ENCODE assay signal across 8 cellular contexts in genomic region chr14:39207430-39207829, GRCh38. TPM values are rescaled to one million over a fixed set of nuclear protein-coding genes. Genes with fewer than 3 reads are reported as not detected.
DNase-seq lines count a peak whose midpoint lies in the region; ATAC-seq, FAIRE-seq and TF ChIP-seq lines count a peak whose summit lies in the region.
"Not testable (repeated sequence)": the region's sequence is repeated elsewhere in the genome, so short reads cannot be mapped to it uniquely, and the experiment has no call there.

No MANE protein-coding gene starts in this region.

- H3K27me3 Mint-ChIP-seq in CD4-positive, CD25-positive, alpha-beta regulatory T cell; activated CD4-positive, alpha-beta T cell treated with anti-CD3 and anti-CD28 coated beads for 36 hours; activated CD8-positive, alpha-beta T cell treated with anti-CD3 and anti-CD28 coated beads for 36 hours; activated T-cell treated with anti-CD3 and anti-CD28 coated beads, Interleukin-2, amount 50 U/mL, for 72 hours (ENCODE audit: low read depth); activated naive CD8-positive, alpha-beta T cell; stimulated activated naive CD8-positive, alpha-beta T cell treated with anti-CD3 and anti-CD28 coated beads, Interleukin-15, Interleukin-2, amounts not matched to agents 100 ng/mL and 50 ng/mL, for 24 hours: not testable (repeated sequence)

- 5% methylated on average over 2 of the region's 2 CpGs for WGBS in HepG2 (ENCODE audit: low lambda C conversion rate)

- not testable (repeated sequence) for H3F3A ChIP-seq in MM.1S (ENCODE audit: insufficient read depth, low read length)

- not testable (repeated sequence) for FAIRE-seq in HepG2 (lab: Jason Lieb, UNC)

- H3K27me3 ChIP-seq in CD4-positive, CD25-positive, alpha-beta regulatory T cell (ENCODE audit: control insufficient read depth, insufficient read depth, low read length); MM.1S (replicated peaks; ENCODE audit: insufficient read depth, low read length); HepG2 (ENCODE audit: control insufficient read depth in 1 of 2, insufficient read depth in 2 of 2, low read length in 2 of 2): not testable (repeated sequence)

- peak overlapping the region; percentile 47 for H3K27ac ChIP-seq in CD4-positive, CD25-positive, alpha-beta regulatory T cell (ENCODE audit: insufficient read depth, low read length, poor library complexity, severe bottlenecking)
- H3K27ac ChIP-seq in MM.1S (ENCODE audit: low read length); HepG2 (ENCODE audit: extremely low read length, insufficient read depth, low read length): not testable (repeated sequence)

- peak in 2 of 3 donors; percentile 19 to 63 for DNase-seq in CD4-positive, CD25-positive, alpha-beta regulatory T cell
- DNase-seq in MM.1S, result peak; percentile 11
- DNase-seq in activated CD4-positive, alpha-beta T cell treated with anti-CD3 and anti-CD28 coated beads for 36 hours; activated CD8-positive, alpha-beta T cell treated with anti-CD3 and anti-CD28 coated beads for 36 hours; activated T-cell treated with anti-CD3 and anti-CD28 coated beads, Interleukin-2, amount 50 U/mL, for 72 hours; HepG2 (ENCODE audit: low spot score): not testable (repeated sequence)

- CTCF ChIA-PET in activated CD4-positive, alpha-beta T cell treated with anti-CD3 and anti-CD28 coated beads for 36 hours (lab: Charles Lee); HepG2 (lab: Yijun Ruan, JAX; ENCODE audit: low intra/inter-chr PET ratio, low total read pairs): not testable (repeated sequence)
- CTCF ChIA-PET in activated CD8-positive, alpha-beta T cell treated with anti-CD3 and anti-CD28 coated beads for 36 hours (lab: Charles Lee), result interaction anchor here (1.0 to 1.4 kb wide), 4 partner anchors 18 to 24 kb away, joined by 3 to 4 read pairs (median 4); no protein-coding TSS in a partner anchor

- not testable (repeated sequence) for H3K9me3 ChIP-seq in CD4-positive, CD25-positive, alpha-beta regulatory T cell (ENCODE audit: control insufficient read depth in 2 of 2, low read length in 2 of 2); MM.1S (replicated peaks; ENCODE audit: insufficient read depth, low read length); HepG2 (ENCODE audit: low read length)

- not testable (repeated sequence) for TF ChIP-seq EP300 in HepG2 (IDR thresholded peaks at IDR 0.05; ENCODE audit: low read depth in 2 of 2, low read length in 2 of 2); HepG2 (CRISPR knock-in tag; IDR thresholded peaks at IDR 0.05; ENCODE audit: borderline replicate concordance)

- H3K9ac ChIP-seq in MM.1S (ENCODE audit: low read length); HepG2 (ENCODE audit: insufficient read depth, low read depth, low read length): not testable (repeated sequence)

- H4K20me1 ChIP-seq in MM.1S (ENCODE audit: insufficient read depth, low read length); HepG2 (ENCODE audit: insufficient read depth, low read length): not testable (repeated sequence)

- H3K4me1 Mint-ChIP-seq in CD4-positive, CD25-positive, alpha-beta regulatory T cell, result peaks cover 6 to 23% (median 16%) of the 10 kb centered on the region in 4 donors
- H3K4me1 Mint-ChIP-seq in activated CD4-positive, alpha-beta T cell treated with anti-CD3 and anti-CD28 coated beads for 36 hours, result peaks cover 19% of the 10 kb centered on the region
- H3K4me1 Mint-ChIP-seq in activated CD8-positive, alpha-beta T cell treated with anti-CD3 and anti-CD28 coated beads for 36 hours (ENCODE audit: low read depth), result peaks cover 17% of the 10 kb centered on the region
- peaks cover 17% of the 10 kb centered on the region for H3K4me1 Mint-ChIP-seq in activated T-cell treated with anti-CD3 and anti-CD28 coated beads, Interleukin-2, amount 50 U/mL, for 72 hours (ENCODE audit: low read depth)
- peaks cover 22% of the 10 kb centered on the region for H3K4me1 Mint-ChIP-seq in activated naive CD8-positive, alpha-beta T cell (ENCODE audit: low read depth)
- peaks cover 13% of the 10 kb centered on the region for H3K4me1 Mint-ChIP-seq in stimulated activated naive CD8-positive, alpha-beta T cell treated with anti-CD3 and anti-CD28 coated beads, Interleukin-15, Interleukin-2, amounts not matched to agents 100 ng/mL and 50 ng/mL, for 24 hours (ENCODE audit: low read depth)

- intact Hi-C loops in activated CD4-positive, alpha-beta T cell treated with anti-CD3 and anti-CD28 coated beads for 36 hours (cut with DNase I, micrococcal nuclease); activated CD8-positive, alpha-beta T cell treated with anti-CD3 and anti-CD28 coated beads for 36 hours (cut with micrococcal nuclease); HepG2 (cut with micrococcal nuclease; ENCODE audit: unreplicated experiment): not testable (repeated sequence)

- not testable (repeated sequence) for H3K79me2 ChIP-seq in MM.1S (ENCODE audit: low read length); HepG2 (ENCODE audit: insufficient read depth, low read length)

- H3K36me3 Mint-ChIP-seq in CD4-positive, CD25-positive, alpha-beta regulatory T cell; activated CD4-positive, alpha-beta T cell treated with anti-CD3 and anti-CD28 coated beads for 36 hours (ENCODE audit: low read depth); activated CD8-positive, alpha-beta T cell treated with anti-CD3 and anti-CD28 coated beads for 36 hours (ENCODE audit: low read depth); activated T-cell treated with anti-CD3 and anti-CD28 coated beads, Interleukin-2, amount 50 U/mL, for 72 hours (ENCODE audit: insufficient read depth in 2 of 2); activated naive CD8-positive, alpha-beta T cell; stimulated activated naive CD8-positive, alpha-beta T cell treated with anti-CD3 and anti-CD28 coated beads, Interleukin-15, Interleukin-2, amounts not matched to agents 100 ng/mL and 50 ng/mL, for 24 hours (ENCODE audit: low read depth): not testable (repeated sequence)

- TF ChIP-seq CTCF in MM.1S (IDR thresholded peaks at IDR 0.05; ENCODE audit: low read length); activated CD8-positive, alpha-beta T cell treated with anti-CD3 and anti-CD28 coated beads for 36 hours (IDR thresholded peaks at IDR 0.05); HepG2 (CRISPR knock-in tag; IDR thresholded peaks at IDR 0.05): not testable (repeated sequence)

- peak overlapping the region; percentile 15 to 68 (median 51) for H3K27ac Mint-ChIP-seq in CD4-positive, CD25-positive, alpha-beta regulatory T cell
- H3K27ac Mint-ChIP-seq in activated CD4-positive, alpha-beta T cell treated with anti-CD3 and anti-CD28 coated beads for 36 hours, result peak overlapping the region; percentile 47
- H3K27ac Mint-ChIP-seq in activated CD8-positive, alpha-beta T cell treated with anti-CD3 and anti-CD28 coated beads for 36 hours, result peak overlapping the region; percentile 76
- peak overlapping the region; percentile 39 for H3K27ac Mint-ChIP-seq in activated T-cell treated with anti-CD3 and anti-CD28 coated beads, Interleukin-2, amount 50 U/mL, for 72 hours
- peak overlapping the region; percentile 31 for H3K27ac Mint-ChIP-seq in activated naive CD8-positive, alpha-beta T cell
- H3K27ac Mint-ChIP-seq in stimulated activated naive CD8-positive, alpha-beta T cell treated with anti-CD3 and anti-CD28 coated beads, Interleukin-15, Interleukin-2, amounts not matched to agents 100 ng/mL and 50 ng/mL, for 24 hours, result peak overlapping the region; percentile 21

- H3K4me1 ChIP-seq in CD4-positive, CD25-positive, alpha-beta regulatory T cell (ENCODE audit: control insufficient read depth, insufficient read depth, low read length, poor library complexity, severe bottlenecking); MM.1S (ENCODE audit: low read length): not testable (repeated sequence)
- peaks cover 46% of the 10 kb centered on the region for H3K4me1 ChIP-seq in HepG2 (ENCODE audit: insufficient read depth, low read length)

- not testable (repeated sequence) for H3K9me2 ChIP-seq in MM.1S (replicated peaks; ENCODE audit: insufficient read depth, low read length)

- H3K4me3 Mint-ChIP-seq in CD4-positive, CD25-positive, alpha-beta regulatory T cell, result peak overlapping the region in 3 of 4 donors; percentile 24 to 79 (median 59)
- H3K4me3 Mint-ChIP-seq in activated CD4-positive, alpha-beta T cell treated with anti-CD3 and anti-CD28 coated beads for 36 hours; activated CD8-positive, alpha-beta T cell treated with anti-CD3 and anti-CD28 coated beads for 36 hours; stimulated activated naive CD8-positive, alpha-beta T cell treated with anti-CD3 and anti-CD28 coated beads, Interleukin-15, Interleukin-2, amounts not matched to agents 100 ng/mL and 50 ng/mL, for 24 hours: not testable (repeated sequence)
- H3K4me3 Mint-ChIP-seq in activated T-cell treated with anti-CD3 and anti-CD28 coated beads, Interleukin-2, amount 50 U/mL, for 72 hours, result peak overlapping the region; percentile 1 to 36
- peak overlapping the region; percentile 4 for H3K4me3 Mint-ChIP-seq in activated naive CD8-positive, alpha-beta T cell

- TF ChIP-seq POLR2A in HepG2 (IDR thresholded peaks at IDR 0.05; ENCODE audit: insufficient read depth in 1 of 2, low read depth in 2 of 2, low read length in 2 of 2), result not testable (repeated sequence)

- ATAC-seq in CD4-positive, CD25-positive, alpha-beta regulatory T cell (ENCODE audit: low read depth in 2 of 2); activated CD4-positive, alpha-beta T cell treated with anti-CD3 and anti-CD28 coated beads for 36 hours; activated CD8-positive, alpha-beta T cell treated with anti-CD3 and anti-CD28 coated beads for 36 hours; activated T-cell treated with anti-CD3 and anti-CD28 coated beads, Interleukin-2, amount 50 U/mL, for 72 hours (replicated peaks in 1 of 2); HepG2: not testable (repeated sequence)

- not testable (repeated sequence) for H3K36me3 ChIP-seq in CD4-positive, CD25-positive, alpha-beta regulatory T cell (ENCODE audit: control insufficient read depth, insufficient read depth, low read length); MM.1S (replicated peaks; ENCODE audit: insufficient read depth, low read length); HepG2 (replicated peaks in 1 of 2; ENCODE audit: control insufficient read depth in 1 of 2, insufficient read depth in 2 of 2, low read length in 2 of 2)

- H3K4me3 ChIP-seq in CD4-positive, CD25-positive, alpha-beta regulatory T cell (ENCODE audit: low read depth, low read length), result peak overlapping the region; percentile 34
- not testable (repeated sequence) for H3K4me3 ChIP-seq in MM.1S (ENCODE audit: low read length); HepG2 (replicated peaks in 1 of 3; ENCODE audit: insufficient read depth in 1 of 3, low read depth in 2 of 3, low read length in 3 of 3)

- not testable (repeated sequence) for H3K9me3 Mint-ChIP-seq in CD4-positive, CD25-positive, alpha-beta regulatory T cell; activated CD4-positive, alpha-beta T cell treated with anti-CD3 and anti-CD28 coated beads for 36 hours (ENCODE audit: low read depth); activated CD8-positive, alpha-beta T cell treated with anti-CD3 and anti-CD28 coated beads for 36 hours; activated T-cell treated with anti-CD3 and anti-CD28 coated beads, Interleukin-2, amount 50 U/mL, for 72 hours; activated naive CD8-positive, alpha-beta T cell (ENCODE audit: low read depth); stimulated activated naive CD8-positive, alpha-beta T cell treated with anti-CD3 and anti-CD28 coated beads, Interleukin-15, Interleukin-2, amounts not matched to agents 100 ng/mL and 50 ng/mL, for 24 hours

- POLR2A ChIA-PET in activated CD4-positive, alpha-beta T cell treated with anti-CD3 and anti-CD28 coated beads for 36 hours (lab: Charles Lee), result interaction anchor here (1.2 kb wide), 1 partner anchor 15 kb away, joined by 5 read pairs; no protein-coding TSS in a partner anchor
- POLR2A ChIA-PET in activated CD8-positive, alpha-beta T cell treated with anti-CD3 and anti-CD28 coated beads for 36 hours (lab: Charles Lee), result interaction anchor here (1.8 kb wide), 1 partner anchor 26 kb away, joined by 5 read pairs; no protein-coding TSS in a partner anchor
- POLR2A ChIA-PET in HepG2 (lab: Yijun Ruan, JAX), result interaction anchor here (2.3 to 2.5 kb wide), 2 partner anchors 37 to 59 kb away, joined by 6 read pairs; partner anchors contain the start of gene TRAPPC6B

- TF ChIP-seq RAD21 in HepG2 (CRISPR knock-in tag; IDR thresholded peaks at IDR 0.05), result not testable (repeated sequence)

- in situ Hi-C loops in HepG2 (cut with HindIII; ENCODE audit: extremely low pct_ligation_motif_present, low pct_unique_long_range_greater_than_20kb), result not testable (repeated sequence)

- peak overlapping the region; percentile 34; the same call in 1 of the 2 replicates for H3K4me2 ChIP-seq in MM.1S (ENCODE audit: low read depth, low read length)
- H3K4me2 ChIP-seq in HepG2 (ENCODE audit: low read depth, low read length), result not testable (repeated sequence)

- BruUV-seq in HepG2 (replicated peaks; lab: Mats Ljungman, UMichigan), result not testable (repeated sequence)

- H2AFZ ChIP-seq in MM.1S (ENCODE audit: low read length); HepG2 (ENCODE audit: low read length): not testable (repeated sequence)

RNA-seq across cellular contexts. Expression of gene MIA2, which starts 26.3 kb away (rescaled TPM):
- 24.5 TPM for total RNA-seq in CD4-positive, CD25-positive, alpha-beta regulatory T cell
- 10 to 100 TPM; 21.1 to 26.2 (median 21.7) TPM for polyA plus RNA-seq in CD4-positive, CD25-positive, alpha-beta regulatory T cell
- total RNA-seq in activated CD4-positive, alpha-beta T cell treated with anti-CD3 and anti-CD28 coated beads for 36 hours, result 10 to 100 TPM; 18.2 to 22.2 TPM
- total RNA-seq in activated CD8-positive, alpha-beta T cell treated with anti-CD3 and anti-CD28 coated beads for 36 hours, result 10 to 100 TPM; 17.6 to 18.3 TPM
- total RNA-seq in activated T-cell treated with anti-CD3 and anti-CD28 coated beads, Interleukin-2, amount 50 U/mL, for 72 hours, result 10 to 100 TPM; 54.5 to 56.7 TPM
- 119 and 158 TPM in 2 replicates for total RNA-seq in HepG2 (2016; rRNA removed; fragmentation: Illumina TruSeq; extraction: Trizol)
- total RNA-seq in HepG2 (2016; cell fraction: cytosol; rRNA removed; fragmentation: Illumina TruSeq; extraction: Trizol; ENCODE audit: low read depth), result 154 and 169 TPM in 2 replicates
- 111 and 161 TPM in 2 replicates for total RNA-seq in HepG2 (2016; cell fraction: insoluble cytoplasmic fraction; rRNA removed; fragmentation: Illumina TruSeq; extraction: Trizol)
- total RNA-seq in HepG2 (2016; cell fraction: membrane; rRNA removed; fragmentation: Illumina TruSeq; extraction: Trizol), result 165 and 196 TPM in 2 replicates
- 192 and 219 TPM in 2 replicates for total RNA-seq in HepG2 (2016; cell fraction: nucleus; rRNA removed; fragmentation: Illumina TruSeq; extraction: Trizol)
- 131 and 134 TPM in 2 replicates for polyA plus RNA-seq in HepG2 (2011; rRNA removed)
- polyA plus RNA-seq in HepG2 (2011; cell fraction: cytosol; rRNA removed), result 57.1 and 79.7 TPM in 2 replicates
- 77.3 and 94.7 TPM in 2 replicates for polyA plus RNA-seq in HepG2 (2011; cell fraction: nucleus; rRNA removed)
- 103 and 118 TPM in 2 replicates for polyA plus RNA-seq in HepG2 (2012)
- polyA plus RNA-seq in HepG2 (2016; cell fraction: cytosol; fragmentation: Illumina TruSeq; extraction: Trizol; ENCODE audit: low read depth), result 19.6 and 24.5 TPM in 2 replicates
- polyA plus RNA-seq in HepG2 (2016; cell fraction: insoluble cytoplasmic fraction; fragmentation: Illumina TruSeq; extraction: Trizol; ENCODE audit: low read depth), result 95.4 and 102 TPM in 2 replicates
- 45.8 and 50.4 TPM in 2 replicates for polyA plus RNA-seq in HepG2 (2016; cell fraction: membrane; fragmentation: Illumina TruSeq; extraction: Trizol; ENCODE audit: low read depth)
- 216 and 223 TPM in 2 replicates for polyA plus RNA-seq in HepG2 (2016; cell fraction: nucleus; fragmentation: Illumina TruSeq; extraction: Trizol; ENCODE audit: insufficient read depth, low read depth)
- 24.3 and 71.9 TPM in 2 replicates for polyA minus RNA-seq in HepG2 (2011; rRNA and poly(A)+ RNA removed; ENCODE audit: low replicate concordance)
- 59.9 and 69.8 TPM in 2 replicates for polyA minus RNA-seq in HepG2 (2011; cell fraction: cytosol; rRNA and poly(A)+ RNA removed)
- polyA minus RNA-seq in HepG2 (2011; cell fraction: nucleus; rRNA and poly(A)+ RNA removed), result 211 and 242 TPM in 2 replicates

RNA-seq across cellular contexts. Expression of gene PNN, which starts 32.4 kb away (rescaled TPM):
- 126 TPM for total RNA-seq in CD4-positive, CD25-positive, alpha-beta regulatory T cell
- polyA plus RNA-seq in CD4-positive, CD25-positive, alpha-beta regulatory T cell, result 10 to 100 TPM; 13.3 to 20.3 (median 16.3) TPM
- 10 to 100 TPM; 87.8 to 98.3 TPM for total RNA-seq in activated CD4-positive, alpha-beta T cell treated with anti-CD3 and anti-CD28 coated beads for 36 hours
- total RNA-seq in activated CD8-positive, alpha-beta T cell treated with anti-CD3 and anti-CD28 coated beads for 36 hours, result 100 to 1,000 TPM; 106 to 107 TPM
- total RNA-seq in activated T-cell treated with anti-CD3 and anti-CD28 coated beads, Interleukin-2, amount 50 U/mL, for 72 hours, result 100 to 1,000 TPM; 102 to 130 TPM
- 110 and 214 TPM in 2 replicates for total RNA-seq in HepG2 (2016; rRNA removed; fragmentation: Illumina TruSeq; extraction: Trizol)
- total RNA-seq in HepG2 (2016; cell fraction: cytosol; rRNA removed; fragmentation: Illumina TruSeq; extraction: Trizol; ENCODE audit: low read depth), result 47.1 and 48.8 TPM in 2 replicates
- total RNA-seq in HepG2 (2016; cell fraction: insoluble cytoplasmic fraction; rRNA removed; fragmentation: Illumina TruSeq; extraction: Trizol), result 105 and 215 TPM in 2 replicates
- total RNA-seq in HepG2 (2016; cell fraction: membrane; rRNA removed; fragmentation: Illumina TruSeq; extraction: Trizol), result 22.0 and 26.0 TPM in 2 replicates
- total RNA-seq in HepG2 (2016; cell fraction: nucleus; rRNA removed; fragmentation: Illumina TruSeq; extraction: Trizol), result 407 and 445 TPM in 2 replicates
- 58.0 and 58.6 TPM in 2 replicates for polyA plus RNA-seq in HepG2 (2011; rRNA removed)
- polyA plus RNA-seq in HepG2 (2011; cell fraction: cytosol; rRNA removed), result 22.1 and 29.7 TPM in 2 replicates
- 315 and 430 TPM in 2 replicates for polyA plus RNA-seq in HepG2 (2011; cell fraction: nucleus; rRNA removed)
- 184 and 252 TPM in 2 replicates for polyA plus RNA-seq in HepG2 (2012)
- polyA plus RNA-seq in HepG2 (2016; cell fraction: cytosol; fragmentation: Illumina TruSeq; extraction: Trizol; ENCODE audit: low read depth), result 4.4 and 5.0 TPM in 2 replicates
- polyA plus RNA-seq in HepG2 (2016; cell fraction: insoluble cytoplasmic fraction; fragmentation: Illumina TruSeq; extraction: Trizol; ENCODE audit: low read depth), result 155 and 157 TPM in 2 replicates
- 13.0 and 14.4 TPM in 2 replicates for polyA plus RNA-seq in HepG2 (2016; cell fraction: membrane; fragmentation: Illumina TruSeq; extraction: Trizol; ENCODE audit: low read depth)
- 1,319 and 1,369 TPM in 2 replicates for polyA plus RNA-seq in HepG2 (2016; cell fraction: nucleus; fragmentation: Illumina TruSeq; extraction: Trizol; ENCODE audit: insufficient read depth, low read depth)
- polyA minus RNA-seq in HepG2 (2011; rRNA and poly(A)+ RNA removed; ENCODE audit: low replicate concordance), result 19.2 and 20.9 TPM in 2 replicates
- 15.5 and 21.0 TPM in 2 replicates for polyA minus RNA-seq in HepG2 (2011; cell fraction: cytosol; rRNA and poly(A)+ RNA removed)
- 311 and 317 TPM in 2 replicates for polyA minus RNA-seq in HepG2 (2011; cell fraction: nucleus; rRNA and poly(A)+ RNA removed)

RNA-seq across cellular contexts. Expression of gene TRAPPC6B, which starts 37.3 kb away (rescaled TPM):
- total RNA-seq in CD4-positive, CD25-positive, alpha-beta regulatory T cell, result 18.5 TPM
- polyA plus RNA-seq in CD4-positive, CD25-positive, alpha-beta regulatory T cell, result 10 to 100 TPM; 11.8 to 17.9 (median 14.9) TPM
- 10 to 100 TPM; 18.0 to 21.5 TPM for total RNA-seq in activated CD4-positive, alpha-beta T cell treated with anti-CD3 and anti-CD28 coated beads for 36 hours
- 10 to 100 TPM; 15.5 to 19.1 TPM for total RNA-seq in activated CD8-positive, alpha-beta T cell treated with anti-CD3 and anti-CD28 coated beads for 36 hours
- 10 to 100 TPM; 40.8 to 42.4 TPM for total RNA-seq in activated T-cell treated with anti-CD3 and anti-CD28 coated beads, Interleukin-2, amount 50 U/mL, for 72 hours
- total RNA-seq in HepG2 (2016; rRNA removed; fragmentation: Illumina TruSeq; extraction: Trizol), result 51.2 and 77.5 TPM in 2 replicates
- total RNA-seq in HepG2 (2016; cell fraction: cytosol; rRNA removed; fragmentation: Illumina TruSeq; extraction: Trizol; ENCODE audit: low read depth), result 9.2 and 9.8 TPM in 2 replicates
- 48.6 and 74.0 TPM in 2 replicates for total RNA-seq in HepG2 (2016; cell fraction: insoluble cytoplasmic fraction; rRNA removed; fragmentation: Illumina TruSeq; extraction: Trizol)
- 22.7 and 27.3 TPM in 2 replicates for total RNA-seq in HepG2 (2016; cell fraction: membrane; rRNA removed; fragmentation: Illumina TruSeq; extraction: Trizol)
- 47.2 and 50.6 TPM in 2 replicates for total RNA-seq in HepG2 (2016; cell fraction: nucleus; rRNA removed; fragmentation: Illumina TruSeq; extraction: Trizol)
- polyA plus RNA-seq in HepG2 (2011; rRNA removed), result 29.8 and 34.3 TPM in 2 replicates
- 19.3 and 27.7 TPM in 2 replicates for polyA plus RNA-seq in HepG2 (2011; cell fraction: cytosol; rRNA removed)
- polyA plus RNA-seq in HepG2 (2011; cell fraction: nucleus; rRNA removed), result 37.2 and 38.5 TPM in 2 replicates
- polyA plus RNA-seq in HepG2 (2012), result 35.0 and 40.6 TPM in 2 replicates
- 3.4 and 3.5 TPM in 2 replicates for polyA plus RNA-seq in HepG2 (2016; cell fraction: cytosol; fragmentation: Illumina TruSeq; extraction: Trizol; ENCODE audit: low read depth)
- 65.3 and 70.4 TPM in 2 replicates for polyA plus RNA-seq in HepG2 (2016; cell fraction: insoluble cytoplasmic fraction; fragmentation: Illumina TruSeq; extraction: Trizol; ENCODE audit: low read depth)
- 13.6 and 13.7 TPM in 2 replicates for polyA plus RNA-seq in HepG2 (2016; cell fraction: membrane; fragmentation: Illumina TruSeq; extraction: Trizol; ENCODE audit: low read depth)
- 67.7 and 73.9 TPM in 2 replicates for polyA plus RNA-seq in HepG2 (2016; cell fraction: nucleus; fragmentation: Illumina TruSeq; extraction: Trizol; ENCODE audit: insufficient read depth, low read depth)
- 12.1 and 22.6 TPM in 2 replicates for polyA minus RNA-seq in HepG2 (2011; rRNA and poly(A)+ RNA removed; ENCODE audit: low replicate concordance)
- polyA minus RNA-seq in HepG2 (2011; cell fraction: cytosol; rRNA and poly(A)+ RNA removed), result 23.4 and 31.4 TPM in 2 replicates
- 55.9 and 62.2 TPM in 2 replicates for polyA minus RNA-seq in HepG2 (2011; cell fraction: nucleus; rRNA and poly(A)+ RNA removed)

Comparison
In these comparisons a context has a peak if more than half of its experiments do, and no peak if none do; other contexts are left out.
1. H3K27ac Mint-ChIP-seq: peak in every context shown above with its lines; median percentile 76 in activated CD8-positive, alpha-beta T cell treated with anti-CD3 and anti-CD28 coated beads for 36 hours; 51 in CD4-positive, CD25-positive, alpha-beta regulatory T cell; 47 in activated CD4-positive, alpha-beta T cell treated with anti-CD3 and anti-CD28 coated beads for 36 hours; 39 in activated T-cell treated with anti-CD3 and anti-CD28 coated beads, Interleukin-2, amount 50 U/mL, for 72 hours; 31 in activated naive CD8-positive, alpha-beta T cell; 21 in stimulated activated naive CD8-positive, alpha-beta T cell treated with anti-CD3 and anti-CD28 coated beads, Interleukin-15, Interleukin-2, amounts not matched to agents 100 ng/mL and 50 ng/mL, for 24 hours.